Comparison of ENCODE assay signal across 8 cellular contexts in the genomic region with DNA sequence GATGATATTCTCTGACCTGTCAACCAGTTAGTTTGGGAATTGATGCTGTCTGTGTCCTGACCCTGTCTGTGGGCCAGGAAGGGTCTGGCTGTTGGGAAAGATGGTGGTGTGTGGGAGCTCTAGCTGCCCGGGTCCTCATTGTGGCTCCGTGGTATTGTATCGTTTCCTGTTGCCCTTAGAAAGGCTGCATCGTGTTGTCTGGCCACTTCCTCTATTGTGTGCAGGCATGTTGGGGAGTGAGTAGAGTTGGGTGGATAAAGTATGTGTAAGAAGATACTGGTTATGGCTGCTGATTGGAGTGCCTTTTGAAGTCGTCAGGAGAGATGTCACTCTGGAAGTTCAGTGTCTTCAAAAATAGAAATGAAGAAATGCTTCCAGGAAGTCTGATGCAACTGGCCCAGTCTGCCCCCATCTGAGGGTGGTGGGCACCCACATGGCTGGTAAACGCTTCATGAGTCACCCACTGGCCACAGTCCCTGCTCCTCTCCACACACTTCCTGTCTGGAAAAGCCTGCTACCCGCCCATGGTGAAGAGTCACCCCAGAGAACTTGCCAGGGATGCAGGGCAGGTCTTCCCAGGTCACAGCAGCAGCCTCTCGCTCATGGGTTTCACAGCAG. TPM values are rescaled to one million over a fixed set of nuclear protein-coding genes. Genes with fewer than 3 reads are reported as not detected.
A peak's percentile ranks its signal among the peaks of the same experiment; 100 is the strongest.
DNase-seq lines count a peak whose midpoint lies in the region; ATAC-seq and TF ChIP-seq lines count a peak whose summit lies in the region.

No MANE protein-coding gene starts in this region.

- H3K36me3 ChIP-seq in tibial nerve, result no peaks in the 10 kb centered on the region
- no peaks in the 10 kb centered on the region for H3K36me3 ChIP-seq in WERI-Rb-1

- peaks cover 0 to 3% of the 10 kb centered on the region in 2 donors for H3K27me3 Mint-ChIP-seq in natural killer cell (ENCODE audit: low read depth in 2 of 2)

- H3K4me3 Mint-ChIP-seq in natural killer cell, result peak overlapping the region; percentile 81

- WGBS in tibial nerve, 2 donors, result 42 to 52% methylated on average over 8 of the region's 8 CpGs

- H3K27me3 ChIP-seq in tibial nerve (no peaks in the 10 kb centered on the region), WERI-Rb-1 (ENCODE audit: insufficient read depth, low read depth, severe bottlenecking) (no peaks in the 10 kb centered on the region)

- peaks cover 47 to 55% of the 10 kb centered on the region in 2 donors for H3K4me1 Mint-ChIP-seq in natural killer cell

- DNase-seq in NK-92 treated with Interleukin-12 subunit alpha and Interleukin-12 subunit beta, amount 100 ng/mL, for 24 hours (lab: John Stamatoyannopoulos, UW), result peak; percentile 64
- DNase-seq in NK-92 (lab: John Stamatoyannopoulos, UW; ENCODE audit: unreplicated experiment) (no peak), KG1 (lab: John Stamatoyannopoulos, UW) (peak; percentile 78), epithelial cell of prostate (ENCODE audit: low read depth, low spot score) (peak; percentile 86), natural killer cell (no peak), tibial nerve (ENCODE audit: low spot score in 2 of 2) (peak; percentile 28 to 52), WERI-Rb-1 (no peak)
- peak; percentile 33 to 45 for DNase-seq in activated CD4-positive, alpha-beta T cell treated with anti-CD3 and anti-CD28 coated beads, Interleukin-2, amount 50 U/mL, for 4 hours

- peak; percentile 75 to 90 (median 88) for ATAC-seq in natural killer cell

- H3K4me1 ChIP-seq in tibial nerve, result peaks cover 0 to 49% (median 20%) of the 10 kb centered on the region in 4 donors

- TF ChIP-seq CTCF in natural killer cell (IDR thresholded peaks at IDR 0.05), result no peak
- TF ChIP-seq CTCF in tibial nerve (IDR thresholded peaks at IDR 0.05), result no peak
- TF ChIP-seq CTCF in WERI-Rb-1 (IDR thresholded peaks at IDR 0.05; ENCODE audit: low read depth, low read length), result no peak

- peak overlapping the region; percentile 96 for H3K27ac ChIP-seq in epithelial cell of prostate
- H3K27ac ChIP-seq in tibial nerve, result peak overlapping the region in 1 of 4 donors; percentile 60
- no peak overlapping the region for H3K27ac ChIP-seq in WERI-Rb-1

- no peaks in the 10 kb centered on the region for H3K9me3 ChIP-seq in tibial nerve
- peaks cover 2% of the 10 kb centered on the region for H3K9me3 ChIP-seq in WERI-Rb-1 (ENCODE audit: severe bottlenecking)

- H3K4me3 ChIP-seq in tibial nerve, result no peak overlapping the region
- H3K4me3 ChIP-seq in WERI-Rb-1 (ENCODE audit: low read depth, low read length), result no peak overlapping the region

- H3K9me3 Mint-ChIP-seq in natural killer cell, result no peaks in the 10 kb centered on the region

- no peak for TF ChIP-seq POLR2A in tibial nerve (IDR thresholded peaks at IDR 0.05)

- H3K36me3 Mint-ChIP-seq in natural killer cell, result no peaks in the 10 kb centered on the region

- intact Hi-C loops in natural killer cell (cut with micrococcal nuclease), result no loop called here

- TF ChIP-seq EP300 in tibial nerve (IDR thresholded peaks at IDR 0.05), result peak; percentile 54 to 75

- H3K27ac Mint-ChIP-seq in natural killer cell, result peak overlapping the region; percentile 67 to 82

RNA-seq across cellular contexts. Expression of gene PPARD, which starts 27.9 kb away (rescaled TPM):
- total RNA-seq in natural killer cell (10 to 100 TPM; 14.4 to 20.4 (median 18.8) TPM), tibial nerve (10 to 100 TPM; 10.0 to 15.3 (median 13.0) TPM)

Comparison
In these comparisons a context has a peak if more than half of its experiments do, and no peak if none do; other contexts are left out.
1. DNase-seq: peak in NK-92 treated with Interleukin-12 subunit alpha and Interleukin-12 subunit beta, amount 100 ng/mL, for 24 hours (single experiment), KG1 (single experiment), activated CD4-positive, alpha-beta T cell treated with anti-CD3 and anti-CD28 coated beads, Interleukin-2, amount 50 U/mL, for 4 hours (2 of 2), epithelial cell of prostate (single experiment) and tibial nerve (2 of 2); none in NK-92 (single experiment), natural killer cell (single experiment) and WERI-Rb-1 (single experiment).